In the genomic region with DNA sequence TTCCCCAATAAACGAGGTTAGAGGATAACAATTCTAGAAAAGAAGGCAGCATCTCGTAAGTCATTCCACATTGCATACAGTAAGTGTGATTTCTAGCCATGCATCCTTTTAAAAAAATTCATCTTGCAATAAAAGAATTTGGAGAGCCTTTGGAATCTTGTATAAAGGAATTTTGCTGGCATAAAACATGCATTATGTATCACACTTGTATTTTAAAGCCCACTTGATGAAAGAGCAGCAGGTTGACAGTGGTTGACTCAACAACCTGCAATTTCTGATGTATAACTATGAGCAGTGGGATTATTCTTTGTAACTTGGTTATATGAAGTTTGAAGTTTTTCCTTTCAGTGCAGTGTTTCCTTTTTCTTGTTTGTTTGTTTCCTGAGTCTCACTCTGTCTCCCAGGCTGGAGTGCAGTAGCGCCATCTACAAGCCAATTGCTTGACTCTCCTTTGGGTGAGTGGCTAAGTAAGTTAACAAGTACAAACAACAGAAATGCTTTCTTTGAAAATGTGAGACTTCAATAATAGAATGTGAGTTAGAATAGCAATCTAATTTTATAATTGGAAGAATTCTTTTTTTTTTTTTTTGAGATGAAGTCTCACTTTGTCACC, we compare ENCODE assay signal across 2 cellular contexts.
A peak's percentile ranks its signal among the peaks of the same experiment; 100 is the strongest.
TF ChIP-seq lines count a peak whose summit lies in the region.

No MANE protein-coding gene starts in this region.

TF ChIP-seq in K562, 482 proteins besides CTCF, POLR2A, EP300 and RAD21:
- TF ChIP-seq, protein P1, sequence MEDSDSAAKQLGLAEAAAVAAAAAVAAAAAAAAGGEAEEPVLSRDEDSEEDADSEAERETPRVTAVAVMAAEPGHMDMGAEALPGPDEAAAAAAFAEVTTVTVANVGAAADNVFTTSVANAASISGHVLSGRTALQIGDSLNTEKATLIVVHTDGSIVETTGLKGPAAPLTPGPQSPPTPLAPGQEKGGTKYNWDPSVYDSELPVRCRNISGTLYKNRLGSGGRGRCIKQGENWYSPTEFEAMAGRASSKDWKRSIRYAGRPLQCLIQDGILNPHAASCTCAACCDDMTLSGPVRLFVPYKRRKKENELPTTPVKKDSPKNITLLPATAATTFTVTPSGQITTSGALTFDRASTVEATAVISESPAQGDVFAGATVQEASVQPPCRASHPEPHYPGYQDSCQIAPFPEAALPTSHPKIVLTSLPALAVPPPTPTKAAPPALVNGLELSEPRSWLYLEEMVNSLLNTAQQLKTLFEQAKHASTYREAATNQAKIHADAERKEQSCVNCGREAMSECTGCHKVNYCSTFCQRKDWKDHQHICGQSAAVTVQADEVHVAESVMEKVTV (CRISPR knock-in tag; IDR thresholded peaks at IDR 0.05), result no peak
- TF ChIP-seq HDGF (IDR thresholded peaks at IDR 0.05), result no peak
- TF ChIP-seq KLF16 (IDR thresholded peaks at IDR 0.05), result 0 out of 2 replicates have a peak, but pooled peaks have one; percentile 24
- 0 out of 2 replicates have a peak, but pooled peaks have one; percentile 36 for TF ChIP-seq ZNF764 (CRISPR knock-in tag; IDR thresholded peaks at IDR 0.05; ENCODE audit: low read depth)
- no peak for TF ChIP-seq DNMT1 (IDR thresholded peaks at IDR 0.05)
- TF ChIP-seq HDAC3 (IDR thresholded peaks at IDR 0.05; ENCODE audit: borderline replicate concordance, partially characterized antibody), result no peak
- no peak for TF ChIP-seq NFRKB (IDR thresholded peaks at IDR 0.05; ENCODE audit: low read depth)
- TF ChIP-seq, protein P2, sequence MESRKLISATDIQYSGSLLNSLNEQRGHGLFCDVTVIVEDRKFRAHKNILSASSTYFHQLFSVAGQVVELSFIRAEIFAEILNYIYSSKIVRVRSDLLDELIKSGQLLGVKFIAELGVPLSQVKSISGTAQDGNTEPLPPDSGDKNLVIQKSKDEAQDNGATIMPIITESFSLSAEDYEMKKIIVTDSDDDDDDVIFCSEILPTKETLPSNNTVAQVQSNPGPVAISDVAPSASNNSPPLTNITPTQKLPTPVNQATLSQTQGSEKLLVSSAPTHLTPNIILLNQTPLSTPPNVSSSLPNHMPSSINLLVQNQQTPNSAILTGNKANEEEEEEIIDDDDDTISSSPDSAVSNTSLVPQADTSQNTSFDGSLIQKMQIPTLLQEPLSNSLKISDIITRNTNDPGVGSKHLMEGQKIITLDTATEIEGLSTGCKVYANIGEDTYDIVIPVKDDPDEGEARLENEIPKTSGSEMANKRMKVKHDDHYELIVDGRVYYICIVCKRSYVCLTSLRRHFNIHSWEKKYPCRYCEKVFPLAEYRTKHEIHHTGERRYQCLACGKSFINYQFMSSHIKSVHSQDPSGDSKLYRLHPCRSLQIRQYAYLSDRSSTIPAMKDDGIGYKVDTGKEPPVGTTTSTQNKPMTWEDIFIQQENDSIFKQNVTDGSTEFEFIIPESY (CRISPR knock-in tag; IDR thresholded peaks at IDR 0.05), result peak; percentile 66; the same call in 1 of the 2 replicates

TF ChIP-seq in HEK293T, 16 proteins besides CTCF, POLR2A, EP300 and RAD21:
- TF ChIP-seq ZNF384 (IDR thresholded peaks at IDR 0.05) (no peak), HDGF (IDR thresholded peaks at IDR 0.05; ENCODE audit: borderline replicate concordance) (no peak), BHLHE40 (IDR thresholded peaks at IDR 0.05; ENCODE audit: borderline replicate concordance) (no peak), FOXM1 (IDR thresholded peaks at IDR 0.05; ENCODE audit: borderline replicate concordance) (no peak), ARNT (IDR thresholded peaks at IDR 0.05) (no peak), L3MBTL2 (conservative IDR thresholded peaks at IDR 0.05) (no peak), CTBP1 (IDR thresholded peaks at IDR 0.05; ENCODE audit: borderline replicate concordance) (no peak), LEF1 (IDR thresholded peaks at IDR 0.05; ENCODE audit: borderline replicate concordance) (no peak), SUZ12 (IDR thresholded peaks at IDR 0.05) (no peak), TARDBP (IDR thresholded peaks at IDR 0.05) (no peak), NFRKB (IDR thresholded peaks at IDR 0.05) (no peak), SP1 (IDR thresholded peaks at IDR 0.05) (no peak), FOXA1 (IDR thresholded peaks at IDR 0.05) (no peak), FOXK2 (IDR thresholded peaks at IDR 0.05) (no peak), ELF4 (IDR thresholded peaks at IDR 0.05) (no peak)
- TF ChIP-seq, protein P3, sequence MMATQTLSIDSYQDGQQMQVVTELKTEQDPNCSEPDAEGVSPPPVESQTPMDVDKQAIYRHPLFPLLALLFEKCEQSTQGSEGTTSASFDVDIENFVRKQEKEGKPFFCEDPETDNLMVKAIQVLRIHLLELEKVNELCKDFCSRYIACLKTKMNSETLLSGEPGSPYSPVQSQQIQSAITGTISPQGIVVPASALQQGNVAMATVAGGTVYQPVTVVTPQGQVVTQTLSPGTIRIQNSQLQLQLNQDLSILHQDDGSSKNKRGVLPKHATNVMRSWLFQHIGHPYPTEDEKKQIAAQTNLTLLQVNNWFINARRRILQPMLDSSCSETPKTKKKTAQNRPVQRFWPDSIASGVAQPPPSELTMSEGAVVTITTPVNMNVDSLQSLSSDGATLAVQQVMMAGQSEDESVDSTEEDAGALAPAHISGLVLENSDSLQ (IDR thresholded peaks at IDR 0.05), result no peak
